In the genomic region with DNA sequence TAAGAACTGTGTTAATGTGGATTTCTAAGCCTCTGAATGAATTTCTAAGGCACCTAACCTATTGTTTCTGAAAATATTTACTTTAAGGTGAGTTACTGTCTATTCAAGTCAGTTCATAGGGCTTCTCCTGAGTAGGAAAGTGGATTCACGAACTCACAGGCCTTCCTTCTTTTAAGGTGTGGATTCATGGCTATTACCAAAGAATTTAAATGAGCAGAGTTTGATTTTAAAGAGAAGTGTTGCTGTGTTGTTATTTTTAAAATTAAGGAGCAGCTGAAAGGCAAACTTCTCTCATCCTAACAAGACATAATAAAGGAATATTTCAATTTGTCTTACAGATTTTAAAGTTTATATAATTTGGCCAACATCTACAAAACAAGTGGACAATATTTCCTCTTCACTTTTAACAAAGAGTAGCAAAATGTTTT, we compare ENCODE assay signal across 8 cellular contexts. TPM values are rescaled to one million over a fixed set of nuclear protein-coding genes. Genes with fewer than 3 reads are reported as not detected.
DNase-seq lines count a peak whose midpoint lies in the region; ATAC-seq and TF ChIP-seq lines count a peak whose summit lies in the region.

No MANE protein-coding gene starts in this region.

- intact Hi-C loops in activated B cell treated with CpG ODN at 0.5 μM for 24 hours (cut with micrococcal nuclease) = loop anchor here (1.0 to 5.0 kb wide), 4 partner anchors 25 to 414 kb away; partner anchors contain the start of genes RWDD1, TSPYL1 and ZUP1
- intact Hi-C loops in activated CD4-positive, alpha-beta T cell treated with anti-CD3 and anti-CD28 coated beads for 36 hours (cut with DNase I, micrococcal nuclease) = loop anchor here (1.0 to 10.0 kb wide), 6 partner anchors 25 to 1420 kb away; partner anchors contain the start of genes TSPYL1 (in 2 of the 2), GOPC (in 1 of the 2), NT5DC1 (in 1 of the 2) and NUS1 (in 1 of the 2)

- H3K27ac Mint-ChIP-seq in activated B cell treated with CpG ODN at 0.5 μM for 24 hours = no peak overlapping the region
- no peak overlapping the region for H3K27ac Mint-ChIP-seq in activated CD4-positive, alpha-beta T cell treated with anti-CD3 and anti-CD28 coated beads for 36 hours

- peaks cover 13 to 45% (median 41%) of the 10 kb centered on the region in 4 donors for H3K4me1 ChIP-seq in liver (ENCODE audit: control insufficient read depth in 4 of 4, insufficient read depth in 4 of 4, low read length in 3 of 4)

- H3K9ac ChIP-seq in liver (ENCODE audit: low read depth in 1 of 2, low read length in 2 of 2) = peak overlapping the region; percentile 63 to 84

- TF ChIP-seq CTCF in activated B cell treated with CpG ODN at 0.5 μM for 24 hours (IDR thresholded peaks at IDR 0.05) (no peak), liver (IDR thresholded peaks at IDR 0.05; ENCODE audit: low read depth, low read length, missing input control) (no peak)

- no peak overlapping the region for H3K4me3 Mint-ChIP-seq in activated B cell treated with CpG ODN at 0.5 μM for 24 hours
- no peak overlapping the region for H3K4me3 Mint-ChIP-seq in activated CD4-positive, alpha-beta T cell treated with anti-CD3 and anti-CD28 coated beads for 36 hours

- POLR2A ChIA-PET in activated B cell treated with CpG ODN at 0.5 μM for 24 hours (lab: Charles Lee) = interaction anchor here (0.8 to 3.3 kb wide), 4 partner anchors 12 to 317 kb away, joined by 3 to 24 read pairs (median 12); partner anchors contain the start of genes RWDD1 and TSPYL1
- POLR2A ChIA-PET in activated CD4-positive, alpha-beta T cell treated with anti-CD3 and anti-CD28 coated beads for 36 hours (lab: Charles Lee) = interaction anchor here (0.6 to 1.0 kb wide), 2 partner anchors 25 to 416 kb away, joined by 3 to 4 read pairs; partner anchors contain the start of gene TSPYL1

- no peak for TF ChIP-seq RAD21 in liver (IDR thresholded peaks at IDR 0.05)

- DNase-seq in activated B cell treated with CpG ODN at 0.5 μM for 24 hours (no peak), NCI-H526 treated with DMSO at 0.1 percent for 48 hours (lab: John Stamatoyannopoulos, UW) (no peak), NCI-H1092 (lab: John Stamatoyannopoulos, UW) (no peak), SW480 (ENCODE audit: low spot score) (no peak)
- no peak for DNase-seq in activated CD4-positive, alpha-beta T cell treated with anti-CD3 and anti-CD28 coated beads for 36 hours

- no peaks in the 10 kb centered on the region for H3K9me3 Mint-ChIP-seq in activated B cell treated with CpG ODN at 0.5 μM for 24 hours
- no peaks in the 10 kb centered on the region for H3K9me3 Mint-ChIP-seq in activated CD4-positive, alpha-beta T cell treated with anti-CD3 and anti-CD28 coated beads for 36 hours (ENCODE audit: low read depth)

- no peaks in the 10 kb centered on the region for H3K9me3 ChIP-seq in liver (ENCODE audit: control insufficient read depth in 4 of 4, low read length in 3 of 4)

- H3K4me3 ChIP-seq in liver (ENCODE audit: low read depth in 1 of 3, low read length in 3 of 3) = peak overlapping the region; percentile 91 to 93 (median 92)

- H3K36me3 ChIP-seq in liver (ENCODE audit: control insufficient read depth in 4 of 4, insufficient read depth in 3 of 4, low read depth in 1 of 4, low read length in 3 of 4) = peaks cover 0 to 3% (median 0%) of the 10 kb centered on the region in 4 donors

- ATAC-seq in GM18511 (IDR thresholded peaks at IDR 0.05; ENCODE audit: unreplicated experiment) (peak; percentile 41), HG02885 (IDR thresholded peaks at IDR 0.05; ENCODE audit: poor library complexity, unreplicated experiment) (peak; percentile 28), activated B cell treated with CpG ODN at 0.5 μM for 24 hours (ENCODE audit: low read depth) (peak; percentile 15)
- ATAC-seq in activated CD4-positive, alpha-beta T cell treated with anti-CD3 and anti-CD28 coated beads for 36 hours = no peak

- no peaks in the 10 kb centered on the region for H3K27me3 Mint-ChIP-seq in activated B cell treated with CpG ODN at 0.5 μM for 24 hours
- no peaks in the 10 kb centered on the region for H3K27me3 Mint-ChIP-seq in activated CD4-positive, alpha-beta T cell treated with anti-CD3 and anti-CD28 coated beads for 36 hours

- H3K36me3 Mint-ChIP-seq in activated B cell treated with CpG ODN at 0.5 μM for 24 hours (ENCODE audit: low read depth) = peaks cover 6% of the 10 kb centered on the region
- peaks cover 25% of the 10 kb centered on the region for H3K36me3 Mint-ChIP-seq in activated CD4-positive, alpha-beta T cell treated with anti-CD3 and anti-CD28 coated beads for 36 hours (ENCODE audit: low read depth)

- H3K27ac ChIP-seq in liver (ENCODE audit: low read depth in 1 of 2, low read length in 2 of 2) = peak overlapping the region; percentile 78

- H3K27me3 ChIP-seq in liver (ENCODE audit: control insufficient read depth in 4 of 4, insufficient read depth in 4 of 4, low read length in 3 of 4) = no peaks in the 10 kb centered on the region

- H3K4me1 Mint-ChIP-seq in activated B cell treated with CpG ODN at 0.5 μM for 24 hours = no peaks in the 10 kb centered on the region
- H3K4me1 Mint-ChIP-seq in activated CD4-positive, alpha-beta T cell treated with anti-CD3 and anti-CD28 coated beads for 36 hours = peaks cover 16% of the 10 kb centered on the region

- CTCF ChIA-PET in activated B cell treated with CpG ODN at 0.5 μM for 24 hours (lab: Charles Lee) = interaction anchor here (1.0 kb wide), 1 partner anchor 15 kb away, joined by 5 read pairs; no protein-coding TSS in a partner anchor
- CTCF ChIA-PET in activated CD4-positive, alpha-beta T cell treated with anti-CD3 and anti-CD28 coated beads for 36 hours (lab: Charles Lee) = interaction anchor here (0.6 to 3.3 kb wide), 7 partner anchors 11 to 1064 kb away, joined by 3 to 15 read pairs (median 4); no protein-coding TSS in a partner anchor

- 0% methylated on average over 1 of the region's 1 CpG for WGBS in liver

TF ChIP-seq in liver, 16 proteins besides CTCF, POLR2A, EP300 and RAD21:
- TF ChIP-seq, protein P1, sequence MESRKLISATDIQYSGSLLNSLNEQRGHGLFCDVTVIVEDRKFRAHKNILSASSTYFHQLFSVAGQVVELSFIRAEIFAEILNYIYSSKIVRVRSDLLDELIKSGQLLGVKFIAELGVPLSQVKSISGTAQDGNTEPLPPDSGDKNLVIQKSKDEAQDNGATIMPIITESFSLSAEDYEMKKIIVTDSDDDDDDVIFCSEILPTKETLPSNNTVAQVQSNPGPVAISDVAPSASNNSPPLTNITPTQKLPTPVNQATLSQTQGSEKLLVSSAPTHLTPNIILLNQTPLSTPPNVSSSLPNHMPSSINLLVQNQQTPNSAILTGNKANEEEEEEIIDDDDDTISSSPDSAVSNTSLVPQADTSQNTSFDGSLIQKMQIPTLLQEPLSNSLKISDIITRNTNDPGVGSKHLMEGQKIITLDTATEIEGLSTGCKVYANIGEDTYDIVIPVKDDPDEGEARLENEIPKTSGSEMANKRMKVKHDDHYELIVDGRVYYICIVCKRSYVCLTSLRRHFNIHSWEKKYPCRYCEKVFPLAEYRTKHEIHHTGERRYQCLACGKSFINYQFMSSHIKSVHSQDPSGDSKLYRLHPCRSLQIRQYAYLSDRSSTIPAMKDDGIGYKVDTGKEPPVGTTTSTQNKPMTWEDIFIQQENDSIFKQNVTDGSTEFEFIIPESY (IDR thresholded peaks at IDR 0.05) = peak; percentile 23
- TF ChIP-seq RXRA (IDR thresholded peaks at IDR 0.05) = no peak
- TF ChIP-seq FOXA2 (IDR thresholded peaks at IDR 0.05) = no peak
- no peak for TF ChIP-seq NR2F2 (IDR thresholded peaks at IDR 0.05)
- no peak for TF ChIP-seq SP1 (IDR thresholded peaks at IDR 0.05)
- TF ChIP-seq YY1 (IDR thresholded peaks at IDR 0.05) = no peak

RNA-seq across cellular contexts. Expression of gene TSPYL4, which starts 0.4 kb away (rescaled TPM):
- total RNA-seq in activated B cell treated with CpG ODN at 0.5 μM for 24 hours = 16.0 and 16.7 TPM in 2 replicates
- 1 to 10 TPM; 3.6 to 7.4 TPM for total RNA-seq in liver
- 1 to 10 TPM; 3.7 to 3.8 TPM for polyA plus RNA-seq in liver
- total RNA-seq in activated CD4-positive, alpha-beta T cell treated with anti-CD3 and anti-CD28 coated beads for 36 hours = 10 to 100 TPM in 1 of 2 experiments, 1 to 10 TPM in 1; 9.4 to 10.8 TPM

RNA-seq across cellular contexts. Expression of gene TSPYL1, which starts 25.4 kb away (rescaled TPM):
- total RNA-seq in activated B cell treated with CpG ODN at 0.5 μM for 24 hours (67.4 and 68.4 TPM in 2 replicates), liver (10 to 100 TPM; 29.6 to 39.8 TPM)
- polyA plus RNA-seq in liver = 10 to 100 TPM; 25.1 to 30.8 TPM
- total RNA-seq in activated CD4-positive, alpha-beta T cell treated with anti-CD3 and anti-CD28 coated beads for 36 hours = 10 to 100 TPM; 37.5 to 38.2 TPM
